In genomic region chr7:2650451-2650850, GRCh38 we compare ENCODE assay signal across 19 cellular contexts. TPM values are rescaled to one million over a fixed set of nuclear protein-coding genes. Genes with fewer than 3 reads are reported as not detected.
DNase-seq lines count a peak whose midpoint lies in the region; ATAC-seq and TF ChIP-seq lines count a peak whose summit lies in the region.
"Had no signal": no experiment of that assay in that cellular context is flagged by ENCODE, and none has a peak within 500 bp of the region (broad histone marks: within the 10 kb centered on the region; RNA-seq: fewer than 3 reads in every experiment).

No MANE protein-coding gene starts in this region.

- peaks cover 7% of the 10 kb centered on the region for H3K4me1 Mint-ChIP-seq in activated CD4-positive, alpha-beta T cell treated with anti-CD3 and anti-CD28 coated beads, Interleukin-2, amount 10 ng/mL, durations not matched to agents 7 days and 5 days
- H3K4me1 Mint-ChIP-seq in WTC11, result peaks cover 7% of the 10 kb centered on the region
- H3K4me1 Mint-ChIP-seq in stimulated activated naive B cell treated with anti-CD40 and anti-IgM and Interleukin-4, amounts not matched to agents 10 μg/mL and 1 μg/mL and 100 μg/mL, for 72 hours, result peaks cover 5 to 18% of the 10 kb centered on the region in 2 donors

- no peak overlapping the region for H3K4me3 Mint-ChIP-seq in activated CD4-positive, alpha-beta T cell treated with anti-CD3 and anti-CD28 coated beads, Interleukin-2, amount 10 ng/mL, durations not matched to agents 7 days and 5 days
- H3K4me3 Mint-ChIP-seq in WTC11, result no peak overlapping the region
- no peak overlapping the region for H3K4me3 Mint-ChIP-seq in stimulated activated naive B cell treated with anti-CD40 and anti-IgM and Interleukin-4, amounts not matched to agents 10 μg/mL and 1 μg/mL and 100 μg/mL, for 72 hours
- H3K4me3 Mint-ChIP-seq: B cell; CD4-positive, alpha-beta memory T cell; HFFc6 had no signal

- POLR2A ChIA-PET in activated CD4-positive, alpha-beta T cell treated with anti-CD3 and anti-CD28 coated beads, Interleukin-2, amount 10 ng/mL, durations not matched to agents 7 days and 5 days (lab: Charles Lee), result no interaction called here
- POLR2A ChIA-PET in WTC11 (lab: Charles Lee), result no interaction called here

- no peaks in the 10 kb centered on the region for H3K9me3 Mint-ChIP-seq in activated CD4-positive, alpha-beta T cell treated with anti-CD3 and anti-CD28 coated beads, Interleukin-2, amount 10 ng/mL, durations not matched to agents 7 days and 5 days
- H3K9me3 Mint-ChIP-seq in WTC11, result no peaks in the 10 kb centered on the region
- H3K9me3 Mint-ChIP-seq in stimulated activated naive B cell treated with anti-CD40 and anti-IgM and Interleukin-4, amounts not matched to agents 10 μg/mL and 1 μg/mL and 100 μg/mL, for 72 hours, result no peaks in the 10 kb centered on the region
- H3K9me3 Mint-ChIP-seq: CD4-positive, alpha-beta memory T cell; HFFc6 had no signal

- H3K27me3 Mint-ChIP-seq in activated CD4-positive, alpha-beta T cell treated with anti-CD3 and anti-CD28 coated beads, Interleukin-2, amount 10 ng/mL, durations not matched to agents 7 days and 5 days, result no peaks in the 10 kb centered on the region
- H3K27me3 Mint-ChIP-seq in WTC11 (ENCODE audit: low read depth), result no peaks in the 10 kb centered on the region
- no peaks in the 10 kb centered on the region for H3K27me3 Mint-ChIP-seq in stimulated activated naive B cell treated with anti-CD40 and anti-IgM and Interleukin-4, amounts not matched to agents 10 μg/mL and 1 μg/mL and 100 μg/mL, for 72 hours
- H3K27me3 Mint-ChIP-seq: B cell; CD4-positive, alpha-beta memory T cell had no signal

- CTCF ChIA-PET in activated CD4-positive, alpha-beta T cell treated with anti-CD3 and anti-CD28 coated beads, Interleukin-2, amount 10 ng/mL, durations not matched to agents 7 days and 5 days (lab: Charles Lee), result interaction anchor here (0.6 kb wide), 1 partner anchor 38 kb away, joined by 4 read pairs; no protein-coding TSS in a partner anchor
- CTCF ChIA-PET in WTC11 (lab: Charles Lee), result interaction anchor here (0.9 to 2.2 kb wide), 5 partner anchors 11 to 83 kb away, joined by 3 to 16 read pairs (median 5); no protein-coding TSS in a partner anchor

- H3K36me3 Mint-ChIP-seq in activated CD4-positive, alpha-beta T cell treated with anti-CD3 and anti-CD28 coated beads, Interleukin-2, amount 10 ng/mL, durations not matched to agents 7 days and 5 days (ENCODE audit: low read depth), result no peaks in the 10 kb centered on the region
- H3K36me3 Mint-ChIP-seq in WTC11, result peaks cover 19% of the 10 kb centered on the region
- H3K36me3 Mint-ChIP-seq in stimulated activated naive B cell treated with anti-CD40 and anti-IgM and Interleukin-4, amounts not matched to agents 10 μg/mL and 1 μg/mL and 100 μg/mL, for 72 hours, result peaks cover 29 to 42% of the 10 kb centered on the region in 2 donors
- H3K36me3 Mint-ChIP-seq: CD4-positive, alpha-beta memory T cell had no signal

- DNase-seq in activated CD4-positive, alpha-beta T cell treated with anti-CD3 and anti-CD28 coated beads, Interleukin-2, amount 10 ng/mL, durations not matched to agents 7 days and 5 days, result no peak
- DNase-seq in activated CD4-positive, alpha-beta T cell treated with anti-CD3 and anti-CD28 coated beads, Interleukin-2, amount 50 U/mL, for 4 hours, result no peak
- no peak for DNase-seq in WTC11 (ENCODE audit: low spot score)
- DNase-seq in fibroblast of gingiva (ENCODE audit: low read depth), result peak; percentile 30
- no peak for DNase-seq in stimulated activated naive B cell treated with anti-CD40 and anti-IgM and Interleukin-4, amounts not matched to agents 10 μg/mL and 1 μg/mL and 100 μg/mL, for 72 hours
- no peak for DNase-seq in SKM-1 (lab: John Stamatoyannopoulos, UW; ENCODE audit: unreplicated experiment)
- DNase-seq in putamen (ENCODE audit: low spot score), result no peak
- DNase-seq: Calu3; CD4-positive, alpha-beta memory T cell; DMS79; GF-D8; GOT3; HFFc6; NCI-H1092; NCI-H2081 treated with DMSO at 0.1 percent for 48 hours; NCI-H524 had no signal

- TF ChIP-seq CTCF in WTC11 (IDR thresholded peaks at IDR 0.05), result no peak

- ATAC-seq in WTC11 (no peak), GM21381 (IDR thresholded peaks at IDR 0.05; ENCODE audit: unreplicated experiment) (no peak)
- ATAC-seq in stimulated activated naive B cell treated with anti-CD40 and anti-IgM and Interleukin-4, amounts not matched to agents 10 μg/mL and 1 μg/mL and 100 μg/mL, for 72 hours (replicated peaks), result no peak

- H3K27ac Mint-ChIP-seq in activated CD4-positive, alpha-beta T cell treated with anti-CD3 and anti-CD28 coated beads, Interleukin-2, amount 10 ng/mL, durations not matched to agents 7 days and 5 days, result peak overlapping the region; percentile 77
- H3K27ac Mint-ChIP-seq in WTC11, result peak overlapping the region; percentile 78
- H3K27ac Mint-ChIP-seq in stimulated activated naive B cell treated with anti-CD40 and anti-IgM and Interleukin-4, amounts not matched to agents 10 μg/mL and 1 μg/mL and 100 μg/mL, for 72 hours, result peak overlapping the region; percentile 3
- H3K27ac Mint-ChIP-seq: B cell, HFFc6 had no signal

TF ChIP-seq in WTC11, 78 proteins besides CTCF, POLR2A, EP300 and RAD21:
- TF ChIP-seq, protein P1, sequence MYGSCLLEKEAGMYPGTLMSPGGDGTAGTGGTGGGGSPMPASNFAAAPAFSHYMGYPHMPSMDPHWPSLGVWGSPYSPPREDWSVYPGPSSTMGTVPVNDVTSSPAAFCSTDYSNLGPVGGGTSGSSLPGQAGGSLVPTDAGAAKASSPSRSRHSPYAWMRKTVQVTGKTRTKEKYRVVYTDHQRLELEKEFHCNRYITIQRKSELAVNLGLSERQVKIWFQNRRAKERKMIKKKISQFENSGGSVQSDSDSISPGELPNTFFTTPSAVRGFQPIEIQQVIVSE (CRISPR knock-in tag; IDR thresholded peaks at IDR 0.05; ENCODE audit: borderline replicate concordance), result no peak
- no peak for TF ChIP-seq ZNF232 (CRISPR knock-in tag; IDR thresholded peaks at IDR 0.05)
- TF ChIP-seq ETV6 (CRISPR knock-in tag; IDR thresholded peaks at IDR 0.05), result no peak
- TF ChIP-seq ZBTB21 (CRISPR knock-in tag; IDR thresholded peaks at IDR 0.05; ENCODE audit: borderline replicate concordance), result no peak
- no peak for TF ChIP-seq FOXK1 (CRISPR knock-in tag; IDR thresholded peaks at IDR 0.05)
- no peak for TF ChIP-seq MYBL2 (CRISPR knock-in tag; IDR thresholded peaks at IDR 0.05)
- TF ChIP-seq MXD4 (CRISPR knock-in tag; IDR thresholded peaks at IDR 0.05; ENCODE audit: borderline replicate concordance), result no peak
- no peak for TF ChIP-seq ZMAT4 (CRISPR knock-in tag; IDR thresholded peaks at IDR 0.05)
- TF ChIP-seq, protein P2, sequence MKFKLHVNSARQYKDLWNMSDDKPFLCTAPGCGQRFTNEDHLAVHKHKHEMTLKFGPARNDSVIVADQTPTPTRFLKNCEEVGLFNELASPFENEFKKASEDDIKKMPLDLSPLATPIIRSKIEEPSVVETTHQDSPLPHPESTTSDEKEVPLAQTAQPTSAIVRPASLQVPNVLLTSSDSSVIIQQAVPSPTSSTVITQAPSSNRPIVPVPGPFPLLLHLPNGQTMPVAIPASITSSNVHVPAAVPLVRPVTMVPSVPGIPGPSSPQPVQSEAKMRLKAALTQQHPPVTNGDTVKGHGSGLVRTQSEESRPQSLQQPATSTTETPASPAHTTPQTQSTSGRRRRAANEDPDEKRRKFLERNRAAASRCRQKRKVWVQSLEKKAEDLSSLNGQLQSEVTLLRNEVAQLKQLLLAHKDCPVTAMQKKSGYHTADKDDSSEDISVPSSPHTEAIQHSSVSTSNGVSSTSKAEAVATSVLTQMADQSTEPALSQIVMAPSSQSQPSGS (CRISPR knock-in tag; IDR thresholded peaks at IDR 0.05; ENCODE audit: borderline replicate concordance, low read depth), result no peak
- TF ChIP-seq SMAD4 (CRISPR knock-in tag; IDR thresholded peaks at IDR 0.05), result no peak
- TF ChIP-seq, protein P3, sequence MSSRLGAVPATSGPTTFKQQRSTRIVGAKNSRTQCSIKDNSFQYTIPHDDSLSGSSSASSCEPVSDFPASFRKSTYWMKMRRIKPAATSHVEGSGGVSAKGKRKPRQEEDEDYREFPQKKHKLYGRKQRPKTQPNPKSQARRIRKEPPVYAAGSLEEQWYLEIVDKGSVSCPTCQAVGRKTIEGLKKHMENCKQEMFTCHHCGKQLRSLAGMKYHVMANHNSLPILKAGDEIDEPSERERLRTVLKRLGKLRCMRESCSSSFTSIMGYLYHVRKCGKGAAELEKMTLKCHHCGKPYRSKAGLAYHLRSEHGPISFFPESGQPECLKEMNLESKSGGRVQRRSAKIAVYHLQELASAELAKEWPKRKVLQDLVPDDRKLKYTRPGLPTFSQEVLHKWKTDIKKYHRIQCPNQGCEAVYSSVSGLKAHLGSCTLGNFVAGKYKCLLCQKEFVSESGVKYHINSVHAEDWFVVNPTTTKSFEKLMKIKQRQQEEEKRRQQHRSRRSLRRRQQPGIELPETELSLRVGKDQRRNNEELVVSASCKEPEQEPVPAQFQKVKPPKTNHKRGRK (CRISPR knock-in tag; IDR thresholded peaks at IDR 0.05; ENCODE audit: borderline replicate concordance), result no peak
- TF ChIP-seq, protein P4, sequence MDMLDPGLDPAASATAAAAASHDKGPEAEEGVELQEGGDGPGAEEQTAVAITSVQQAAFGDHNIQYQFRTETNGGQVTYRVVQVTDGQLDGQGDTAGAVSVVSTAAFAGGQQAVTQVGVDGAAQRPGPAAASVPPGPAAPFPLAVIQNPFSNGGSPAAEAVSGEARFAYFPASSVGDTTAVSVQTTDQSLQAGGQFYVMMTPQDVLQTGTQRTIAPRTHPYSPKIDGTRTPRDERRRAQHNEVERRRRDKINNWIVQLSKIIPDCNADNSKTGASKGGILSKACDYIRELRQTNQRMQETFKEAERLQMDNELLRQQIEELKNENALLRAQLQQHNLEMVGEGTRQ (CRISPR knock-in tag; IDR thresholded peaks at IDR 0.05), result no peak
- no peak for TF ChIP-seq ZNF423 (CRISPR knock-in tag; IDR thresholded peaks at IDR 0.05)
- TF ChIP-seq SMAD3 (CRISPR knock-in tag; IDR thresholded peaks at IDR 0.05; ENCODE audit: borderline replicate concordance), result no peak

RNA-seq across cellular contexts. Expression of gene TTYH3, which starts 18.7 kb away (rescaled TPM):
- 10 to 100 TPM; 17.2 to 19.7 TPM for total RNA-seq in activated CD4-positive, alpha-beta T cell treated with anti-CD3 and anti-CD28 coated beads, Interleukin-2, amount 10 ng/mL, durations not matched to agents 7 days and 5 days
- 178 to 190 TPM (median 181 TPM) in 3 replicates for total RNA-seq in WTC11 (2021)

RNA-seq across cellular contexts. Expression of gene AMZ1, which starts 37.6 kb away (rescaled TPM):
- total RNA-seq in activated CD4-positive, alpha-beta T cell treated with anti-CD3 and anti-CD28 coated beads, Interleukin-2, amount 10 ng/mL, durations not matched to agents 7 days and 5 days, result under 1 TPM; 0.05 to 0.08 TPM
- total RNA-seq in WTC11 (2021), result 0.85 to 1.4 TPM (median 1.4 TPM) in 3 replicates
- total RNA-seq: MCF 10A had no signal

Comparison
In these comparisons a context has a peak if more than half of its experiments do, and no peak if none do; other contexts are left out.
1. H3K27ac Mint-ChIP-seq: peak in every context shown above with its lines; median percentile 78 in WTC11; 77 in activated CD4-positive, alpha-beta T cell treated with anti-CD3 and anti-CD28 coated beads, Interleukin-2, amount 10 ng/mL, durations not matched to agents 7 days and 5 days; 3 in stimulated activated naive B cell treated with anti-CD40 and anti-IgM and Interleukin-4, amounts not matched to agents 10 μg/mL and 1 μg/mL and 100 μg/mL, for 72 hours.